In the genomic region with DNA sequence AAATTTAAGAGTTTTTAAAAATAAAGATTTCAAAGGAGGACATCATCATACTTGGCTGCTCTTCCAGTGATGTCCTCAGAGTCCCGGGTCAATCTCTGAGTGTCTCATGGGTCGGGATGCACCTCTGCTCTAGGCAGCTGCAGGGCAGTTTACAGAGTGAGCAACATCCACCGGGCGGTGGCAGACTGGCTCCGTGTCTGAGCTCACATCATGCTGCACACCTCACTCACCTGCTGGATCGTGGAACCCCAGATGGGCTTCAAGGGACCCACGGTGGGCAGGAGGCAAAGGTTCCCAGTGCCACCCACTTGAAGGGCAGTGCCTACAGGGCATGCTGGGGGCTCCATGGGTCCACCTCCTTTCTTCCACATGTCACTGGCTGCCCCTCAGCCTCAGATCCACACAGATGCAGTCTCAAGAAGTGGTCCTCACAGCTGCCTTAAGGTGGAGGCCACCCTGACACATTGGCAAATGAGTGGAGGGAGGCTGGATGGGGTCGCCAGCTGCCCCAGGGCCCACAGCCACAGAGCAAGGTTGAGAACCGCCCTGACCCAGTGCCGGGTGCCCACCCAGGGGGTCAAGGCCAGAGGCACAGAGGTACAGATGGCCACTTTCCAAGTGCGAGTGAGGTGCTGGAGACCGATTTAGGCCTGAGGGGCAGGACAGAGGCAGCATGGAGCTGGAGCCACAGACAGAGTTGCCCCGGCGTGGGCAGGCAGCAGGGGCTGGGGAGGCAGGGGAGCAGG, we compare ENCODE assay signal across 22 cellular contexts. TPM values are rescaled to one million over a fixed set of nuclear protein-coding genes. Genes with fewer than 3 reads are reported as not detected.
DNase-seq lines count a peak whose midpoint lies in the region; ATAC-seq and TF ChIP-seq lines count a peak whose summit lies in the region.
"Had no signal": no experiment of that assay in that cellular context is flagged by ENCODE, and none has a peak within 500 bp of the region (broad histone marks: within the 10 kb centered on the region; RNA-seq: fewer than 3 reads in every experiment).

No MANE protein-coding gene starts in this region.

- H4K8ac ChIP-seq in IMR-90 (ENCODE audit: low read depth in 2 of 2, low read length in 2 of 2) (no peak overlapping the region), H9 (replicated peaks; ENCODE audit: insufficient read length, low read depth, low read length) (no peak overlapping the region)

- whole genome bisulfite sequencing in IMR-90 (ENCODE audit: extremely low coverage in 2 of 2, insufficient read length in 1 of 2), 2 experiments, result 90% methylated on average over 6 of the region's 14 CpGs; no CpG with 5 or more reads in 1 of the 2 experiments
- WGBS in H9 (ENCODE audit: extremely low coverage, insufficient read length, low lambda C conversion rate), result no CpG with 5 or more reads among the region's 14 CpGs

- intact Hi-C loops in IMR-90 (cut with micrococcal nuclease), result no loop called here

- dilution Hi-C loops in IMR-90 (cut with HindIII; ENCODE audit: low sequenced_read_pairs, unreplicated experiment), result no loop called here

- H3K56ac ChIP-seq in IMR-90 (ENCODE audit: extremely low read depth, insufficient read depth, low read length), result no peak overlapping the region
- H3K56ac ChIP-seq in H9 (ENCODE audit: insufficient read length, low read depth, low read length), result no peak overlapping the region

- H3K9ac ChIP-seq in IMR-90 (ENCODE audit: low read depth, low read length) (no peak overlapping the region), stomach smooth muscle (ENCODE audit: low read length in 2 of 2) (no peak overlapping the region), H9 (ENCODE audit: extremely low read depth, insufficient read length, low read length) (no peak overlapping the region)
- H3K9ac ChIP-seq: neural progenitor cell, SK-N-SH had no signal

- H4K91ac ChIP-seq in IMR-90 (ENCODE audit: insufficient read depth, low read depth, low read length) (no peak overlapping the region), H9 (ENCODE audit: insufficient read length, low read depth, low read length) (no peak overlapping the region)

- H4K5ac ChIP-seq in IMR-90 (ENCODE audit: low read depth, low read length) (no peak overlapping the region), H9 (ENCODE audit: insufficient read length, low read depth, low read length) (no peak overlapping the region)

- H2AK9ac ChIP-seq in IMR-90 (replicated peaks; ENCODE audit: low read depth, low read length, poor library complexity), result no peak overlapping the region

- H3K14ac ChIP-seq in IMR-90 (replicated peaks; ENCODE audit: low read depth, low read length) (no peak overlapping the region), H9 (ENCODE audit: insufficient read depth, low read length) (no peak overlapping the region)

- H3K4me1 Mint-ChIP-seq in brain, result peaks cover 59% of the 10 kb centered on the region
- peaks cover 17 to 34% of the 10 kb centered on the region in 2 experiments for H3K4me1 Mint-ChIP-seq in H9

- H2AK5ac ChIP-seq in IMR-90 (ENCODE audit: low read depth, low read length) (0 out of 2 replicates have a peak overlapping the region, but pooled peaks have one; percentile 9), H9 (ENCODE audit: insufficient read length, low read length) (no peak overlapping the region)

- POLR2A ChIA-PET in IMR-90 (lab: Charles Lee; ENCODE audit: unreplicated experiment), result no interaction called here

- no peak overlapping the region for H3K4me2 ChIP-seq in IMR-90 (ENCODE audit: low read depth, low read length)
- H3K4me2 ChIP-seq in H9 (ENCODE audit: insufficient read depth, insufficient read length, low read length), result no peak overlapping the region
- H3K4me2 ChIP-seq: neural progenitor cell, SK-N-SH had no signal

- H3K79me1 ChIP-seq in IMR-90 (ENCODE audit: low read depth in 1 of 2, low read length in 2 of 2) (peaks cover 15 to 83% of the 10 kb centered on the region in 2 experiments), H9 (ENCODE audit: insufficient read depth, low read depth, low read length, poor library complexity, severe bottlenecking) (no peaks in the 10 kb centered on the region)

- H3K4me3 ChIP-seq in IMR-90 (ENCODE audit: insufficient read depth, low read depth, low read length) (no peak overlapping the region), stomach smooth muscle (ENCODE audit: low read length in 2 of 2) (no peak overlapping the region)
- H3K4me3 ChIP-seq: left lung, mucosa of descending colon, neural progenitor cell had no signal

- H3K27me3 ChIP-seq in IMR-90 (ENCODE audit: control insufficient read depth, insufficient read depth, low read length) (no peaks in the 10 kb centered on the region), stomach smooth muscle (ENCODE audit: control insufficient read depth in 1 of 2, insufficient read depth in 2 of 2, low read length in 2 of 2) (no peaks in the 10 kb centered on the region), H9 (ENCODE audit: insufficient read depth, low read length) (peaks cover 6% of the 10 kb centered on the region; the same call in 1 of the 2 replicates)
- H3K27me3 ChIP-seq: left lung had no signal

- H3K27ac ChIP-seq in IMR-90 (ENCODE audit: insufficient read depth, low read length) (no peak overlapping the region; the same call in 1 of the 2 replicates), stomach smooth muscle (ENCODE audit: low read length) (peak overlapping the region; percentile 31), H9 (ENCODE audit: insufficient read length, low read depth, low read length) (no peak overlapping the region)
- H3K27ac ChIP-seq: neural progenitor cell had no signal

- no peaks in the 10 kb centered on the region; the same call in 1 of the 2 replicates for H3K36me3 ChIP-seq in IMR-90 (ENCODE audit: control insufficient read depth, insufficient read depth, low read length)
- no peaks in the 10 kb centered on the region for H3K36me3 ChIP-seq in stomach smooth muscle (ENCODE audit: control insufficient read depth in 2 of 2, insufficient read depth in 2 of 2, low read length in 2 of 2)
- H3K36me3 ChIP-seq: left lung, neural progenitor cell had no signal

- no peak overlapping the region for H3K23ac ChIP-seq in IMR-90 (ENCODE audit: low read depth, low read length)
- no peak overlapping the region for H3K23ac ChIP-seq in H9 (ENCODE audit: insufficient read length, low read depth, low read length)

- CTCF ChIA-PET in IMR-90 (lab: Yijun Ruan, JAX), result no interaction called here

- no peak for TF ChIP-seq RAD21 in IMR-90 (IDR thresholded peaks at IDR 0.05; ENCODE audit: low read length)

- no peak overlapping the region for H3T11ph ChIP-seq in H9 (ENCODE audit: low read length)

- no peak overlapping the region for H2BK12ac ChIP-seq in H9 (ENCODE audit: insufficient read length, low read depth, low read length)

- H3K9me3 Mint-ChIP-seq in brain (no peaks in the 10 kb centered on the region), H9 (peaks cover 0 to 3% of the 10 kb centered on the region in 2 experiments; a peak in 1 of 5 replicates)
- H3K9me3 Mint-ChIP-seq: activated CD4-positive, alpha-beta memory T cell treated with anti-CD3 and anti-CD28 coated beads for 36 hours; HFFc6; neural progenitor cell; T-helper 2 cell treated with Interferon-gamma antibody and Interleukin-4, amounts not matched to agents 5 μg/mL and 100 μg/mL, for 36 hours; WTC11 had no signal

- in situ Hi-C loops in IMR-90 (cut with MboI; ENCODE audit: low sequenced_read_pairs), result no loop called here
- in situ Hi-C loops in GM13976 (cut with MboI; ENCODE audit: low sequenced_read_pairs, unreplicated experiment), result no loop called here

- TF ChIP-seq POLR2A in IMR-90 (IDR thresholded peaks at IDR 0.05; ENCODE audit: low read depth, low read length), result no peak

- H3K27me3 Mint-ChIP-seq in brain (no peaks in the 10 kb centered on the region), H9 (ENCODE audit: low read depth) (peaks cover 82% of the 10 kb centered on the region)
- H3K27me3 Mint-ChIP-seq: activated CD4-positive, alpha-beta memory T cell treated with anti-CD3 and anti-CD28 coated beads for 36 hours had no signal

- peak overlapping the region in 3 of 5 experiments; percentile 20 to 96 (median 53) for H3K27ac Mint-ChIP-seq in brain
- H3K27ac Mint-ChIP-seq in H9, result no peak overlapping the region
- H3K27ac Mint-ChIP-seq: activated CD4-positive, alpha-beta memory T cell treated with anti-CD3 and anti-CD28 coated beads for 36 hours; HFFc6; neural progenitor cell; T-helper 2 cell treated with Interferon-gamma antibody and Interleukin-4, amounts not matched to agents 5 μg/mL and 100 μg/mL, for 36 hours; WTC11 had no signal

- peaks cover 17% of the 10 kb centered on the region for H3K4me1 ChIP-seq in IMR-90 (ENCODE audit: control insufficient read depth, insufficient read depth, low read length)
- peaks cover 64% of the 10 kb centered on the region for H3K4me1 ChIP-seq in stomach smooth muscle (ENCODE audit: control insufficient read depth, insufficient read depth, low read length)
- no peaks in the 10 kb centered on the region; the same call in 1 of the 2 replicates for H3K4me1 ChIP-seq in H9 (ENCODE audit: insufficient read depth, low read length)
- H3K4me1 ChIP-seq: Caco-2 had no signal

- H3K36me3 Mint-ChIP-seq in brain, result peaks cover 3% of the 10 kb centered on the region
- peaks cover 0 to 4% (median 0%) of the 10 kb centered on the region in 3 experiments; a peak in 2 of 7 replicates for H3K36me3 Mint-ChIP-seq in H9 (ENCODE audit: insufficient read depth in 1 of 3, low read depth in 3 of 3)
- H3K36me3 Mint-ChIP-seq: activated CD4-positive, alpha-beta memory T cell treated with anti-CD3 and anti-CD28 coated beads for 36 hours; neural progenitor cell; WTC11 had no signal

- DNase-seq in IMR-90 (no peak), left lobe of liver (ENCODE audit: low spot score) (no peak), GM13976 (ENCODE audit: low spot score) (no peak), H9 (no peak)
- DNase-seq: activated CD4-positive, alpha-beta memory T cell treated with anti-CD3 and anti-CD28 coated beads for 36 hours; activated gamma-delta T cell; Caco-2; effector memory CD4-positive, alpha-beta T cell; HFFc6; left lung; mucosa of descending colon; NCI-H1105; NCI-H2107; NCI-H510A; SK-N-SH; stimulated activated CD4-positive, alpha-beta T cell treated with anti-CD3 and anti-CD28 coated beads, Interleukin-12 subunit alpha, Interleukin-12 subunit beta, amount 100 ng/mL, for 4 hours had no signal

- H3K23me2 ChIP-seq in H9 (ENCODE audit: insufficient read length, low read depth, low read length, poor library complexity, severe bottlenecking), result no peaks in the 10 kb centered on the region

- H3K4ac ChIP-seq in IMR-90 (ENCODE audit: low read depth, low read length) (no peak overlapping the region), H9 (ENCODE audit: low read depth, low read length) (no peak overlapping the region)

- H4K20me1 ChIP-seq in IMR-90 (ENCODE audit: insufficient read depth, low read length) (peaks cover 88% of the 10 kb centered on the region), H9 (ENCODE audit: control insufficient read depth, insufficient read depth, insufficient read length) (no peaks in the 10 kb centered on the region)

- H2BK120ac ChIP-seq in IMR-90 (ENCODE audit: low read depth, low read length) (no peak overlapping the region), H9 (ENCODE audit: low read depth, low read length, poor library complexity, severe bottlenecking) (no peak overlapping the region)

- H2BK20ac ChIP-seq in IMR-90 (ENCODE audit: low read depth, low read length) (no peak overlapping the region), H9 (ENCODE audit: low read depth, low read length, poor library complexity, severe bottlenecking) (no peak overlapping the region)

- H3K4me3 Mint-ChIP-seq in brain, result no peak overlapping the region
- H3K4me3 Mint-ChIP-seq in H9, result no peak overlapping the region
- H3K4me3 Mint-ChIP-seq: activated CD4-positive, alpha-beta memory T cell treated with anti-CD3 and anti-CD28 coated beads for 36 hours; HFFc6; neural progenitor cell; T-helper 2 cell treated with Interferon-gamma antibody and Interleukin-4, amounts not matched to agents 5 μg/mL and 100 μg/mL, for 36 hours; WTC11 had no signal

- no peak overlapping the region for H2BK15ac ChIP-seq in IMR-90 (ENCODE audit: low read depth, low read length)
- no peak overlapping the region for H2BK15ac ChIP-seq in H9 (ENCODE audit: low read depth, low read length)

- ATAC-seq in IMR-90 (ENCODE audit: low read depth) (no peak), left lobe of liver (peak; percentile 47), GM19452 (IDR thresholded peaks at IDR 0.05; ENCODE audit: unreplicated experiment) (no peak)
- ATAC-seq: left lung, mucosa of descending colon, WTC11 had no signal

- H3K18ac ChIP-seq in IMR-90 (ENCODE audit: low read depth, low read length) (no peak overlapping the region), H9 (ENCODE audit: insufficient read length, low read depth, low read length) (no peak overlapping the region)

- no peaks in the 10 kb centered on the region for H3K9me3 ChIP-seq in IMR-90 (ENCODE audit: control insufficient read depth, insufficient read depth, low read length)
- H3K9me3 ChIP-seq in stomach smooth muscle (ENCODE audit: control insufficient read depth in 2 of 2, low read length in 2 of 2), result no peaks in the 10 kb centered on the region
- no peaks in the 10 kb centered on the region for H3K9me3 ChIP-seq in H9 (ENCODE audit: control insufficient read depth, low read depth, low read length)
- H3K9me3 ChIP-seq: Caco-2, left lung, mucosa of descending colon, SK-N-SH had no signal

- no TSS peak for BruUV-seq in IMR-90 (replicated peaks; lab: Mats Ljungman, UMichigan)

- peaks cover 9% of the 10 kb centered on the region for H3K9me1 ChIP-seq in IMR-90 (ENCODE audit: insufficient read depth, low read length)

- H2AFZ ChIP-seq in IMR-90 (replicated peaks; ENCODE audit: low read length, poor library complexity) (no peak overlapping the region), H9 (ENCODE audit: low read length) (no peak overlapping the region)
- H2AFZ ChIP-seq: neural progenitor cell had no signal

- H3K79me2 ChIP-seq in H9 (ENCODE audit: insufficient read depth, low read length), result no peaks in the 10 kb centered on the region; the same call in 1 of the 2 replicates

- H2BK5ac ChIP-seq in IMR-90 (ENCODE audit: low read depth, low read length, poor library complexity, severe bottlenecking) (no peak overlapping the region), H9 (ENCODE audit: insufficient read length, low read length) (no peak overlapping the region)

- no peak for TF ChIP-seq CTCF in IMR-90 (conservative IDR thresholded peaks at IDR 0.05; ENCODE audit: low read depth, low read length)
- no peak for TF ChIP-seq CTCF in brain (conservative IDR thresholded peaks at IDR 0.05)
- no peak for TF ChIP-seq CTCF in GM13976 (IDR thresholded peaks at IDR 0.05; ENCODE audit: borderline replicate concordance, control extremely low read depth, extremely low read depth, insufficient read depth, missing control alignments)
- no peak for TF ChIP-seq CTCF in H9 (conservative IDR thresholded peaks at IDR 0.05)

RNA-seq across cellular contexts. Expression of gene CYFIP1, which starts 25.2 kb away (rescaled TPM):
- total RNA-seq in IMR-90 (2012; rRNA removed) (144 and 163 TPM in 2 replicates), left lobe of liver (46.0 TPM), H9 (2021) (67.5 and 71.2 TPM in 2 replicates)
- polyA plus RNA-seq in IMR-90 (2012; rRNA removed) (51.4 and 58.4 TPM in 2 replicates), brain (ENCODE audit: insufficient read depth, low read depth, low replicate concordance) (41.4 TPM)
- polyA plus RNA-seq in IMR-90 (2012; cell fraction: cytosol; rRNA removed), result 57.6 and 73.1 TPM in 2 replicates
- polyA plus RNA-seq in IMR-90 (2012; cell fraction: nucleus; rRNA removed; ENCODE audit: low replicate concordance), result 66.3 and 101 TPM in 2 replicates

Comparison
In these comparisons a context has a peak if more than half of its experiments do, and no peak if none do; other contexts are left out.
1. H3K27ac Mint-ChIP-seq: peak in brain (3 of 5); none in H9 (0 of 3).